23 cellular contexts compared by ENCODE assay signal in genomic region chr2:2026851-2027250, GRCh38.
DNase-seq lines count a peak whose midpoint lies in the region; ATAC-seq and TF ChIP-seq lines count a peak whose summit lies in the region.
"Had no signal": no experiment of that assay in that cellular context is flagged by ENCODE, and none has a peak within 500 bp of the region (broad histone marks: within the 10 kb centered on the region; RNA-seq: fewer than 3 reads in every experiment).

No MANE protein-coding gene starts in this region.

- H3K4me3 Mint-ChIP-seq in H9, result no peak overlapping the region
- no peak overlapping the region for H3K4me3 Mint-ChIP-seq in naive thymus-derived CD4-positive, alpha-beta T cell
- H3K4me3 Mint-ChIP-seq: CD4-positive, alpha-beta memory T cell; GM23338; IgD-negative memory B cell had no signal

- no peak for DNase-seq in H9
- no peak for DNase-seq in dorsolateral prefrontal cortex
- no peak for DNase-seq in naive thymus-derived CD4-positive, alpha-beta T cell
- no peak for DNase-seq in upper lobe of right lung
- DNase-seq in SK-N-DZ (ENCODE audit: low spot score), result no peak
- DNase-seq in cardiac septum (ENCODE audit: low spot score), result no peak
- DNase-seq: AML-193; COR-L47; DMS53; HCEC 1CT; MM.1S; NCI-H1694; NCI-H2029 treated with DMSO at 0.1 percent for 48 hours; NCI-H526; NCI-H82; NK-92 treated with Interleukin-12 subunit alpha and Interleukin-12 subunit beta, amount 100 ng/mL, for 24 hours; PC-3 had no signal

- H4K8ac ChIP-seq in H9 (replicated peaks; ENCODE audit: insufficient read length, low read depth, low read length), result no peak overlapping the region

- CTCF ChIA-PET in naive thymus-derived CD4-positive, alpha-beta T cell (lab: Charles Lee), result no interaction called here

- H2BK15ac ChIP-seq in H9 (ENCODE audit: low read depth, low read length), result no peak overlapping the region

- no peak overlapping the region for H3K23ac ChIP-seq in H9 (ENCODE audit: insufficient read length, low read depth, low read length)

- H3K36me3 Mint-ChIP-seq in H9 (ENCODE audit: insufficient read depth in 1 of 3, low read depth in 3 of 3), result peaks cover 0 to 1% (median 0%) of the 10 kb centered on the region in 3 experiments; a peak in 1 of 7 replicates
- H3K36me3 Mint-ChIP-seq in naive thymus-derived CD4-positive, alpha-beta T cell, result no peaks in the 10 kb centered on the region
- H3K36me3 Mint-ChIP-seq: CD4-positive, alpha-beta memory T cell; IgD-negative memory B cell had no signal

- no peak overlapping the region for H4K5ac ChIP-seq in H9 (ENCODE audit: insufficient read length, low read depth, low read length)

- TF ChIP-seq CTCF in H9 (conservative IDR thresholded peaks at IDR 0.05) (no peak), dorsolateral prefrontal cortex (IDR thresholded peaks at IDR 0.05 in 54 of 56, conservative IDR thresholded peaks at IDR 0.05 in 2 of 56; ENCODE audit: low read depth in 1 of 56, partially characterized antibody in 56 of 56) (no peak), upper lobe of right lung (IDR thresholded peaks at IDR 0.05) (no peak)

- intact Hi-C loops in dorsolateral prefrontal cortex (cut with DNase I), result no loop called here
- intact Hi-C loops in naive thymus-derived CD4-positive, alpha-beta T cell (cut with micrococcal nuclease), result no loop called here
- intact Hi-C loops in upper lobe of right lung (cut with DNase I), result no loop called here
- intact Hi-C loops in cardiac septum (cut with DNase I), result no loop called here

- POLR2A ChIA-PET in naive thymus-derived CD4-positive, alpha-beta T cell (lab: Charles Lee), result no interaction called here

- no peak overlapping the region for H2AK5ac ChIP-seq in H9 (ENCODE audit: insufficient read length, low read length)

- H3K23me2 ChIP-seq in H9 (ENCODE audit: insufficient read length, low read depth, low read length, poor library complexity, severe bottlenecking), result no peaks in the 10 kb centered on the region

- peak; percentile 6 for ATAC-seq in naive thymus-derived CD4-positive, alpha-beta T cell
- ATAC-seq in upper lobe of right lung (peak; percentile 18), GM18873 (IDR thresholded peaks at IDR 0.05; ENCODE audit: low FRiP score, unreplicated experiment) (no peak)
- ATAC-seq: GM23338, PC-3 had no signal

- peaks cover 4% of the 10 kb centered on the region for H3K27me3 Mint-ChIP-seq in H9 (ENCODE audit: low read depth)
- peaks cover 0 to 6% (median 0%) of the 10 kb centered on the region in 5 donors for H3K27me3 Mint-ChIP-seq in naive thymus-derived CD4-positive, alpha-beta T cell
- H3K27me3 Mint-ChIP-seq: IgD-negative memory B cell had no signal

- H3K27ac Mint-ChIP-seq in H9, result no peak overlapping the region
- no peak overlapping the region for H3K27ac Mint-ChIP-seq in naive thymus-derived CD4-positive, alpha-beta T cell
- H3K27ac Mint-ChIP-seq: CD4-positive, alpha-beta memory T cell; IgD-negative memory B cell had no signal

- H3K27ac ChIP-seq in H9 (ENCODE audit: insufficient read length, low read depth, low read length), result no peak overlapping the region
- peak overlapping the region in 53 of 59 donors; percentile 5 to 92 (median 72) for H3K27ac ChIP-seq in dorsolateral prefrontal cortex
- no peak overlapping the region for H3K27ac ChIP-seq in naive thymus-derived CD4-positive, alpha-beta T cell (ENCODE audit: low read depth, low read length)
- H3K27ac ChIP-seq in upper lobe of right lung, result no peak overlapping the region
- H3K27ac ChIP-seq: HL-60, KMS-11 had no signal

- H3K4me1 ChIP-seq in H9 (ENCODE audit: insufficient read depth, low read length) (peaks cover 4% of the 10 kb centered on the region; the same call in 1 of the 2 replicates), upper lobe of right lung (no peaks in the 10 kb centered on the region)
- H3K4me1 ChIP-seq in naive thymus-derived CD4-positive, alpha-beta T cell (ENCODE audit: control insufficient read depth in 2 of 2, insufficient read depth in 2 of 2, low read length in 2 of 2), result no peaks in the 10 kb centered on the region

- no peak overlapping the region for H2BK120ac ChIP-seq in H9 (ENCODE audit: low read depth, low read length, poor library complexity, severe bottlenecking)

- no peak overlapping the region for H3K9ac ChIP-seq in H9 (ENCODE audit: extremely low read depth, insufficient read length, low read length)
- H3K9ac ChIP-seq: KMS-11 had no signal

- no peaks in the 10 kb centered on the region for H3K36me3 ChIP-seq in naive thymus-derived CD4-positive, alpha-beta T cell (ENCODE audit: control insufficient read depth in 2 of 3, insufficient read depth in 3 of 3, low read length in 3 of 3)
- no peaks in the 10 kb centered on the region for H3K36me3 ChIP-seq in upper lobe of right lung

- no peak overlapping the region for H2BK5ac ChIP-seq in H9 (ENCODE audit: insufficient read length, low read length)

- no peaks in the 10 kb centered on the region for H3K79me1 ChIP-seq in H9 (ENCODE audit: insufficient read depth, low read depth, low read length, poor library complexity, severe bottlenecking)

- no peaks in the 10 kb centered on the region for H3K79me2 ChIP-seq in H9 (ENCODE audit: insufficient read depth, low read length)

- H3K9me3 Mint-ChIP-seq in H9, result peaks cover 0 to 1% of the 10 kb centered on the region in 2 experiments; a peak in 3 of 5 replicates
- H3K9me3 Mint-ChIP-seq in naive thymus-derived CD4-positive, alpha-beta T cell, result peaks cover 0 to 3% (median 0%) of the 10 kb centered on the region in 11 donors
- H3K9me3 Mint-ChIP-seq: GM23338 had no signal

- H3K9me3 ChIP-seq in H9 (ENCODE audit: control insufficient read depth, low read depth, low read length), result no peaks in the 10 kb centered on the region
- no peaks in the 10 kb centered on the region for H3K9me3 ChIP-seq in naive thymus-derived CD4-positive, alpha-beta T cell (ENCODE audit: control insufficient read depth in 2 of 3, low read length in 3 of 3)
- no peaks in the 10 kb centered on the region for H3K9me3 ChIP-seq in upper lobe of right lung

- H2BK20ac ChIP-seq in H9 (ENCODE audit: low read depth, low read length, poor library complexity, severe bottlenecking), result no peak overlapping the region

- no peak overlapping the region for H3K18ac ChIP-seq in H9 (ENCODE audit: insufficient read length, low read depth, low read length)

- H3T11ph ChIP-seq in H9 (ENCODE audit: low read length), result no peak overlapping the region

- peaks cover 21 to 38% of the 10 kb centered on the region in 2 experiments for H3K4me1 Mint-ChIP-seq in H9
- no peaks in the 10 kb centered on the region for H3K4me1 Mint-ChIP-seq in naive thymus-derived CD4-positive, alpha-beta T cell
- H3K4me1 Mint-ChIP-seq: CD4-positive, alpha-beta memory T cell; IgD-negative memory B cell had no signal

- H2AFZ ChIP-seq in H9 (ENCODE audit: low read length), result no peak overlapping the region
- H2AFZ ChIP-seq: GM23338 had no signal

- H4K20me1 ChIP-seq in H9 (ENCODE audit: control insufficient read depth, insufficient read depth, insufficient read length), result no peaks in the 10 kb centered on the region

- no peak overlapping the region for H2BK12ac ChIP-seq in H9 (ENCODE audit: insufficient read length, low read depth, low read length)

- WGBS in H9 (ENCODE audit: extremely low coverage, insufficient read length, low lambda C conversion rate), result no CpG with 5 or more reads among the region's 21 CpGs

- H3K27me3 ChIP-seq in H9 (ENCODE audit: insufficient read depth, low read length), result no peaks in the 10 kb centered on the region
- no peaks in the 10 kb centered on the region for H3K27me3 ChIP-seq in dorsolateral prefrontal cortex
- no peaks in the 10 kb centered on the region for H3K27me3 ChIP-seq in naive thymus-derived CD4-positive, alpha-beta T cell (ENCODE audit: control insufficient read depth in 2 of 2, insufficient read depth in 2 of 2, low read length in 2 of 2)
- H3K27me3 ChIP-seq in upper lobe of right lung, result peaks cover 3% of the 10 kb centered on the region

- H3K4ac ChIP-seq in H9 (ENCODE audit: low read depth, low read length), result no peak overlapping the region

- no peak overlapping the region; the same call in 1 of the 2 replicates for H3K14ac ChIP-seq in H9 (ENCODE audit: insufficient read depth, low read length)

- no peak overlapping the region for H3K4me2 ChIP-seq in H9 (ENCODE audit: insufficient read depth, insufficient read length, low read length)
- H3K4me2 ChIP-seq: GM23338, KMS-11 had no signal

- H3K56ac ChIP-seq in H9 (ENCODE audit: insufficient read length, low read depth, low read length), result no peak overlapping the region

- H3K4me3 ChIP-seq in dorsolateral prefrontal cortex (no peak overlapping the region), upper lobe of right lung (no peak overlapping the region)
- no peak overlapping the region for H3K4me3 ChIP-seq in naive thymus-derived CD4-positive, alpha-beta T cell (ENCODE audit: low read length)
- H3K4me3 ChIP-seq: GM23338 had no signal

- H4K91ac ChIP-seq in H9 (ENCODE audit: insufficient read length, low read depth, low read length), result peak overlapping the region; percentile 44

Comparison
In these comparisons a context has a peak if more than half of its experiments do, and no peak if none do; other contexts are left out.
1. H3K27ac ChIP-seq: peak in dorsolateral prefrontal cortex (53 of 59); none in H9 (single experiment), naive thymus-derived CD4-positive, alpha-beta T cell (single experiment) and upper lobe of right lung (single experiment).